8 cellular contexts compared by ENCODE assay signal in the genomic region with DNA sequence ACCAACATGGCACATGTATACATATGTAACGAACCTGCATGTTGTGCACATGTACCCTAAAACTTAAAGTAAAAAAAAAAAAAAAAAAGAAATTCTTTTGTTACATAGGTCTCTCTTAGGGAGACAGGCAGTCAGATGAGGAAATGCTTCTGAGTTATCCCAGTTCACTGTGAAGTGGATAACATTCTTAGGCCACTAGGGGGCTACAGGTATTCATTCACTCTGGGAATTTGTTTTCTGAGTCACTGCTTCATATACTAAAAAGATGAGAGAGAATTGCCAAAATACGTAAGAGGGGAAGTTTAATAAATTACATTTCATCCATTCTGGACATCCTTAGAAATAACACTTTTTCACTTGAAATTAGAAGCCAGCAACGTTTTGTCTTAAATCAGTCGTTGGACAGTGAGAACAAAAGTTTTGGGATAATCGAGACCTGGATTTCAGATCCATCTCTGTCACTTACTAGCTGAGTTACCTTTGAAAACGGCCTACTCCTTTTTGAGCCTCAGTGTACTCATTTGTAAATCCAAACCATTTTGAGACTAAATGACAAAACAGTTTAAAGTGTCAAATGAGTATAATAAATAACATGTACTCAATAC.
DNase-seq lines count a peak whose midpoint lies in the region; ATAC-seq and TF ChIP-seq lines count a peak whose summit lies in the region.

No MANE protein-coding gene starts in this region.

- peaks cover 20% of the 10 kb centered on the region for H3K4me1 ChIP-seq in mammary epithelial cell (ENCODE audit: insufficient read depth, low read length)
- H3K4me1 ChIP-seq in mesendoderm (ENCODE audit: control insufficient read depth, low read depth, low read length): no peaks in the 10 kb centered on the region

- H4K20me1 ChIP-seq in mammary epithelial cell (ENCODE audit: insufficient read depth, low read length): no peaks in the 10 kb centered on the region

- WGBS in mammary epithelial cell (ENCODE audit: low coverage, missing lambda C conversion rate): 44% methylated on average over 6 of the region's 6 CpGs
- WGBS in mesendoderm (ENCODE audit: extremely low coverage, insufficient coverage, low lambda C conversion rate): no CpG with 5 or more reads among the region's 6 CpGs

- H3K9ac ChIP-seq in mammary epithelial cell (ENCODE audit: insufficient read depth, low read length) (no peak overlapping the region), mesendoderm (ENCODE audit: low read length) (no peak overlapping the region)

- H3K79me2 ChIP-seq in mammary epithelial cell (ENCODE audit: insufficient read depth, low read length) (no peaks in the 10 kb centered on the region), mesendoderm (ENCODE audit: control insufficient read depth, insufficient read depth, low read length) (no peaks in the 10 kb centered on the region)

- H3K36me3 ChIP-seq in mammary epithelial cell (ENCODE audit: insufficient read depth, low read length): no peaks in the 10 kb centered on the region
- H3K36me3 ChIP-seq in mesendoderm (ENCODE audit: control insufficient read depth, insufficient read depth, low read length): no peaks in the 10 kb centered on the region

- no peak overlapping the region for H3K18ac ChIP-seq in mesendoderm (ENCODE audit: low read length)

- H3K4ac ChIP-seq in mesendoderm (ENCODE audit: low read depth, low read length): no peak overlapping the region

- H3K4me3 ChIP-seq in mammary epithelial cell (replicated peaks in 1 of 3; ENCODE audit: insufficient read depth in 1 of 3, low read depth in 2 of 3, low read length in 3 of 3) (no peak overlapping the region), mesendoderm (ENCODE audit: low read length) (no peak overlapping the region)

- H2AFZ ChIP-seq in mammary epithelial cell (ENCODE audit: low read depth, low read length): no peak overlapping the region

- no peak overlapping the region for H2AK5ac ChIP-seq in mesendoderm (ENCODE audit: low read length)

- ATAC-seq in HG02678 (IDR thresholded peaks at IDR 0.05; ENCODE audit: unreplicated experiment): peak; percentile 78

- H3K4me2 ChIP-seq in mammary epithelial cell (ENCODE audit: insufficient read depth, low read depth, low read length) (peak overlapping the region; percentile 74), mesendoderm (ENCODE audit: low read length) (no peak overlapping the region)

- H2BK120ac ChIP-seq in mesendoderm (ENCODE audit: low read depth, low read length): no peak overlapping the region

- H3K27ac ChIP-seq in mammary epithelial cell (ENCODE audit: insufficient read depth, low read depth, low read length): peak overlapping the region; percentile 69
- no peak overlapping the region for H3K27ac ChIP-seq in mesendoderm (ENCODE audit: low read depth, low read length)

- intact Hi-C loops in mammary epithelial cell (cut with micrococcal nuclease): loop anchor here (1.0 to 10.0 kb wide), 2 partner anchors 357 to 738 kb away; a partner anchor contains a TSS

- CTCF ChIA-PET in mammary epithelial cell (lab: Charles Lee; ENCODE audit: low non-redundant PET): no interaction called here

- H4K8ac ChIP-seq in mesendoderm (ENCODE audit: low read depth, low read length): no peak overlapping the region

- no peaks in the 10 kb centered on the region for H3K27me3 ChIP-seq in mammary epithelial cell (ENCODE audit: insufficient read depth, low read length)
- H3K27me3 ChIP-seq in mesendoderm (ENCODE audit: insufficient read depth, low read length, poor library complexity): no peaks in the 10 kb centered on the region

- H3K79me1 ChIP-seq in mesendoderm (ENCODE audit: low read length): no peaks in the 10 kb centered on the region

- peaks cover 9% of the 10 kb centered on the region for H3K9me3 ChIP-seq in mammary epithelial cell (replicated peaks; ENCODE audit: insufficient read depth, low read length)

- no peak overlapping the region for H2BK15ac ChIP-seq in mesendoderm (replicated peaks; ENCODE audit: low read depth)

- in situ Hi-C loops in mammary epithelial cell (cut with MboI; ENCODE audit: low sequenced_read_pairs in 2 of 2): no loop called here

- no peak overlapping the region for H3K56ac ChIP-seq in mesendoderm (ENCODE audit: low read length)

- H4K5ac ChIP-seq in mesendoderm (ENCODE audit: low read length): no peak overlapping the region

- no peak overlapping the region for H2BK5ac ChIP-seq in mesendoderm (ENCODE audit: low read length)

- no TSS peak for BruUV-seq in mammary epithelial cell (replicated peaks; lab: Mats Ljungman, UMichigan)

- H3K23ac ChIP-seq in mesendoderm (ENCODE audit: low read length): no peak overlapping the region

- dilution Hi-C loops in mammary epithelial cell (cut with HindIII; ENCODE audit: low sequenced_read_pairs): no loop called here

- peak; percentile 76 to 84 for TF ChIP-seq CTCF in mammary epithelial cell (conservative IDR thresholded peaks at IDR 0.05 in 1 of 2, IDR thresholded peaks at IDR 0.05 in 1 of 2; ENCODE audit: extremely low read depth in 1 of 2, insufficient read depth in 1 of 2, low read depth in 1 of 2, low read length in 2 of 2)

- peak in 2 of 3 experiments; percentile 33 to 47 for DNase-seq in NCI-H1417 (lab: John Stamatoyannopoulos, UW)
- no peak for DNase-seq in NCI-H1417 treated with DMSO at 0.1 percent for 48 hours (lab: John Stamatoyannopoulos, UW)
- DNase-seq in NCI-H2171 treated with DMSO at 0.1 percent for 48 hours (lab: John Stamatoyannopoulos, UW): peak; percentile 59
- peak; percentile 55 for DNase-seq in mammary epithelial cell
- peak; percentile 68 for DNase-seq in mesendoderm
- no peak for DNase-seq in NCI-H1436 treated with DMSO at 0.1 percent for 48 hours (lab: John Stamatoyannopoulos, UW)
- no peak for DNase-seq in activated T-cell treated with anti-CD3 and anti-CD28 coated beads, Interleukin-2, amount 50 U/mL, for 1 hour

Comparison
In these comparisons a context has a peak if more than half of its experiments do, and no peak if none do; other contexts are left out.
1. DNase-seq: peak in NCI-H1417 (2 of 3), NCI-H2171 treated with DMSO at 0.1 percent for 48 hours (single experiment), mammary epithelial cell (single experiment) and mesendoderm (single experiment); none in NCI-H1417 treated with DMSO at 0.1 percent for 48 hours (single experiment), NCI-H1436 treated with DMSO at 0.1 percent for 48 hours (single experiment) and activated T-cell treated with anti-CD3 and anti-CD28 coated beads, Interleukin-2, amount 50 U/mL, for 1 hour (single experiment).